In the genomic region with DNA sequence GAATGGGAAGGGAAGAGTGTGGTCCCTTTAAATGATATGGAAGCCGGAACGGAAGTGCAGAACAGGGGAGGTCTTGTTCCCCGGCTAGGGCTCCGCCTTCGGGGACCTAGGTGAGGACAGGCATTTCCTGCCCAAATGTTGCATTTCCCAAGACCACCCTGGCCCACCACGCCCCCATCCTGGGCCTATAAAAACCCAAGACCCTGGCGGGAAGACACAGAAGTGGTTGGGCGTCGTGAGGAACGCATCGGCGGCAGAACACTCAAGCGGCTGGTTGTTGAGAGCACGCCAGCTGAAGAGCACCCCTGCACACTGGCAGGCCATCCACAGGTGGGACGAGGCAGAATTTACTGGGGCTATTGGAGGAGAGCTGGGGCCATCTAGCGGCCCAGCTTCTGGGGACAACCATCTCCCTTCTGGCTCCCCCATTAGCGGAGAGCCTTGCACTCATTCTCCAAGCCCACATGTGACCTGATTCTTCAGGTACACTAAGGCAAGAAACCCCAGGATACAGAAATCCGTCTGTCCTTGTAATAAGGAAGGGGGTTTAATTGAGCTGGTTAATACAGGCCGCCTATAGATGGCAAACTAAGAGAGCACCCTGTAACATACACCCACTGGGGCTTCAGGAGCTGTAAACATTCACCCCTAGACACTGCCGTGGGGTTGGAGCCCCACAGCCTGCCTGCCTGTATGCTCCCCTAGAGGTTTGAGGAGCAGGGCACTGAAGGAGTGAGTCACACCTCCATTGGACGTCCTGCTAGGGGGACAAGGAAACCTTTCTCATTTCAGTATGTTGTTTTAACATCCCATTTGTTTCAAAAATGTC, we compare ENCODE assay signal across 17 cellular contexts.
DNase-seq lines count a peak whose midpoint lies in the region; ATAC-seq and TF ChIP-seq lines count a peak whose summit lies in the region.
"Had no signal": no experiment of that assay in that cellular context is flagged by ENCODE, and none has a peak within 500 bp of the region (broad histone marks: within the 10 kb centered on the region; RNA-seq: fewer than 3 reads in every experiment).

No MANE protein-coding gene starts in this region.

- ATAC-seq in GM21576 (IDR thresholded peaks at IDR 0.05; ENCODE audit: unreplicated experiment) (no peak), HG03571 (IDR thresholded peaks at IDR 0.05; ENCODE audit: unreplicated experiment) (no peak)
- ATAC-seq: left cardiac atrium; natural killer cell treated with Interleukin-12 subunit alpha and Interleukin-12 subunit beta and Interleukin-15 and Interleukin-18, amount 100 ng/mL, for 72 hours; Right ventricle myocardium inferior had no signal

- H2AFZ ChIP-seq in parathyroid adenoma: no peak overlapping the region

- H3K79me2 ChIP-seq in parathyroid adenoma: no peaks in the 10 kb centered on the region

- H3K4me2 ChIP-seq in parathyroid adenoma (ENCODE audit: low read length): peak overlapping the region; percentile 43

- H3K4me1 ChIP-seq in parathyroid adenoma: no peaks in the 10 kb centered on the region

- no peak overlapping the region for H3K27ac ChIP-seq in parathyroid adenoma

- H3K4me3 ChIP-seq in parathyroid adenoma (ENCODE audit: low read depth, low read length): peak overlapping the region; percentile 52

- TF ChIP-seq CTCF in GM13977 (IDR thresholded peaks at IDR 0.05; ENCODE audit: extremely low read depth, insufficient read depth, missing control alignments) (peak; percentile 6), parathyroid adenoma (IDR thresholded peaks at IDR 0.05) (no peak)

- H3K27me3 ChIP-seq in parathyroid adenoma (ENCODE audit: control insufficient read depth, insufficient read depth, low read length): no peaks in the 10 kb centered on the region

- in situ Hi-C loops in GM13977 (cut with MboI; ENCODE audit: low pct_unique_long_range_greater_than_20kb, low sequenced_read_pairs, unreplicated experiment): no loop called here

- H3K36me3 ChIP-seq in parathyroid adenoma (ENCODE audit: control insufficient read depth, insufficient read depth, low read length): no peaks in the 10 kb centered on the region

- H3K9ac ChIP-seq in parathyroid adenoma: no peak overlapping the region

- H3K9me3 ChIP-seq in parathyroid adenoma (ENCODE audit: control insufficient read depth, low read length): no peaks in the 10 kb centered on the region

- DNase-seq in GM13977 (ENCODE audit: low spot score): no peak
- DNase-seq in RPMI7951 (ENCODE audit: low read depth): peak; percentile 59
- DNase-seq in iPS DF 4.7 (ENCODE audit: extremely low read depth, low spot score): peak; percentile 33
- DNase-seq in HUDEP-2 (lab: John Stamatoyannopoulos, UW; ENCODE audit: unreplicated experiment in 76 of 76): no peak
- DNase-seq in foreskin melanocyte: no peak
- DNase-seq: activated CD4-positive, alpha-beta memory T cell treated with anti-CD3 and anti-CD28 coated beads, Interleukin-2, amount 10 ng/mL, durations not matched to agents 7 days and 5 days; activated effector memory CD4-positive, alpha-beta T cell treated with anti-CD3 and anti-CD28 coated beads, Interleukin-2, amount 50 U/mL, for 16 hours; foreskin fibroblast; left cardiac atrium; NCI-H1092; NCI-H446; T-helper 9 cell had no signal

Comparison
In these comparisons a context has a peak if more than half of its experiments do, and no peak if none do; other contexts are left out.
1. DNase-seq: peak in RPMI7951 (single experiment) and iPS DF 4.7 (single experiment); none in GM13977 (single experiment), HUDEP-2 (0 of 76) and foreskin melanocyte (single experiment).